ENCODE assay signal across 1 cellular context in the genomic region with DNA sequence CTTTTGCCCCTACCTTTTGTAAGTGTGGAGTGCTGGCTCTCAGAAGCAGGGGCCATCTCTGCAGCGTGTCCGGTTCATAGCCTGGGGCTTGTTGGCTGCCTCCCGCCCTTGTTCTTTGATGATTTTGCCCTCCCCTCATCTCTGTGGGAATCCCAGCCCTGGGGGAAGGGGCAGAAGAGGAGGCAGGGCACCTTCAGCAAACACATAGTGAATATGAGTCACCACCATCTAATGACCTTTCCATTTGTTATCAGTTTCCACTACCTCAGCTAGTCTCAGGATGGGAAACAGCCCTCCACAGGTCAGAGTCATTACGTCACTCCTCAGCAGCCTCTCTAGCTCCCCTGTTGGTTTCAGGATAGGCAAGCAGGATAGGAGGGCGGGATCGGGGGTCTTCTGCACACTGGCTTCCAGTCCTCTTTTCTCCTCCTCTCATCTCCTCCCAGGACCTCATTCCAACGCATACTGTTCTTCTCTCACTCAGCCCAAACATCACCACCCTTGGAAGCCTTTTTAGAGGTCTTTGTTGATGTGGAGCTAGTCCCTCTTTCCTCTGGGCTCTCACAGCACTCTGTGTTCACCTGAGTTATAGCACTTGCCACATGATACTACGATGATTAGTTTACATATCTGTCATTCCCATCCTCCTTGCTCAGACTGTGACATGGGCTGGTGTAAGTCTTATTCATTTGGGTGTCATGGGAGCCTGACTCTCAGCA.
A peak's percentile ranks its signal among the peaks of the same experiment; 100 is the strongest.
TF ChIP-seq lines count a peak whose summit lies in the region.

No MANE protein-coding gene starts in this region.

TF ChIP-seq in HepG2, 621 proteins besides CTCF, POLR2A, EP300 and RAD21 (continued from another document and continues in another):
- no peak for TF ChIP-seq ZBTB40 (IDR thresholded peaks at IDR 0.05)
- TF ChIP-seq ZBTB40 (CRISPR knock-in tag; IDR thresholded peaks at IDR 0.05), result no peak
- TF ChIP-seq ZNF687 (CRISPR knock-in tag; IDR thresholded peaks at IDR 0.05), result peak; percentile 71
- no peak for TF ChIP-seq FLYWCH1 (CRISPR knock-in tag; IDR thresholded peaks at IDR 0.05)
- TF ChIP-seq ZNF672 (CRISPR knock-in tag; IDR thresholded peaks at IDR 0.05), result no peak
- no peak for TF ChIP-seq TOE1 (CRISPR knock-in tag; IDR thresholded peaks at IDR 0.05)
- TF ChIP-seq SIN3A (IDR thresholded peaks at IDR 0.05; ENCODE audit: borderline replicate concordance, low read depth, low read length), result no peak
- TF ChIP-seq PAF1 (CRISPR knock-in tag; IDR thresholded peaks at IDR 0.05), result no peak
- peak; percentile 43; the same call in 1 of the 2 replicates for TF ChIP-seq TAF1 (CRISPR knock-in tag; IDR thresholded peaks at IDR 0.05)
- no peak for TF ChIP-seq ZNF251 (CRISPR knock-in tag; IDR thresholded peaks at IDR 0.05)
- no peak for TF ChIP-seq GMEB2 (CRISPR knock-in tag; IDR thresholded peaks at IDR 0.05; ENCODE audit: low read depth)
- TF ChIP-seq ATRX (CRISPR knock-in tag; IDR thresholded peaks at IDR 0.05; ENCODE audit: borderline replicate concordance), result no peak
- TF ChIP-seq HES4 (CRISPR knock-in tag; IDR thresholded peaks at IDR 0.05; ENCODE audit: borderline replicate concordance), result no peak
- no peak; the same call in 1 of the 2 replicates for TF ChIP-seq ZFX (CRISPR knock-in tag; IDR thresholded peaks at IDR 0.05; ENCODE audit: low read depth)
- no peak for TF ChIP-seq ZNF446 (CRISPR knock-in tag; IDR thresholded peaks at IDR 0.05)
- no peak for TF ChIP-seq ZNF138 (CRISPR knock-in tag; IDR thresholded peaks at IDR 0.05; ENCODE audit: low read depth)
- TF ChIP-seq TBX3 (IDR thresholded peaks at IDR 0.05; ENCODE audit: borderline replicate concordance), result peak; percentile 43; the same call in 1 of the 2 replicates
- TF ChIP-seq ZBTB34 (CRISPR knock-in tag; IDR thresholded peaks at IDR 0.05), result 0 out of 2 replicates have a peak, but pooled peaks have one; percentile 16
- no peak for TF ChIP-seq NFAT5 (CRISPR knock-in tag; IDR thresholded peaks at IDR 0.05)
- no peak for TF ChIP-seq FIP1L1 (IDR thresholded peaks at IDR 0.05; ENCODE audit: borderline replicate concordance, insufficient read depth, low read depth, low read length)
- no peak for TF ChIP-seq PBX2 (CRISPR knock-in tag; IDR thresholded peaks at IDR 0.05)
- TF ChIP-seq ZNF253 (CRISPR knock-in tag; IDR thresholded peaks at IDR 0.05; ENCODE audit: borderline replicate concordance), result no peak
- TF ChIP-seq ZNF577 (CRISPR knock-in tag; IDR thresholded peaks at IDR 0.05; ENCODE audit: borderline replicate concordance, low read depth), result no peak
- TF ChIP-seq SMARCE1 (IDR thresholded peaks at IDR 0.05; ENCODE audit: borderline replicate concordance), result no peak
